ENCODE assay signal across 29 cellular contexts in genomic region chr4:5539584-5539983, GRCh38.
A peak's percentile ranks its signal among the peaks of the same experiment; 100 is the strongest.
DNase-seq lines count a peak whose midpoint lies in the region; ATAC-seq, FAIRE-seq and TF ChIP-seq lines count a peak whose summit lies in the region.
"Had no signal": no experiment of that assay in that cellular context is flagged by ENCODE, and none has a peak within 500 bp of the region (broad histone marks: within the 10 kb centered on the region; RNA-seq: fewer than 3 reads in every experiment).

No MANE protein-coding gene starts in this region.

- TF ChIP-seq EP300 in HepG2 (IDR thresholded peaks at IDR 0.05; ENCODE audit: low read depth in 2 of 2, low read length in 2 of 2) (peak in 1 of 2 experiments; percentile 51; a peak in 2 of 4 replicates), HepG2 (CRISPR knock-in tag; IDR thresholded peaks at IDR 0.05; ENCODE audit: borderline replicate concordance) (no peak)

- H3K27ac ChIP-seq in HepG2 (ENCODE audit: extremely low read length, insufficient read depth, low read length) (no peak overlapping the region), right lobe of liver (no peak overlapping the region)
- H3K27ac ChIP-seq: 22Rv1; A549; BLaER1; BLaER1 treated with 17β-estradiol and CSF1 and Interleukin-3, amounts not matched to agents 10 nM and 100 nM; C4-2B had no signal

- POLR2A ChIA-PET in HepG2 (lab: Yijun Ruan, JAX), result no interaction called here

- H3K36me3 ChIP-seq in HepG2 (replicated peaks in 1 of 2; ENCODE audit: control insufficient read depth in 1 of 2, insufficient read depth in 2 of 2, low read length in 2 of 2) (no peaks in the 10 kb centered on the region), right lobe of liver (no peaks in the 10 kb centered on the region)
- H3K36me3 ChIP-seq: BE2C had no signal

- TF ChIP-seq POLR2A in HepG2 (IDR thresholded peaks at IDR 0.05; ENCODE audit: insufficient read depth in 1 of 2, low read depth in 2 of 2, low read length in 2 of 2), result no peak
- TF ChIP-seq POLR2A in right lobe of liver (IDR thresholded peaks at IDR 0.05), result no peak

- H3K9me3 ChIP-seq in HepG2 (ENCODE audit: low read length), result no peaks in the 10 kb centered on the region
- H3K9me3 ChIP-seq in right lobe of liver, result no peaks in the 10 kb centered on the region
- H3K9me3 ChIP-seq: A549, BE2C, BLaER1, Caco-2 had no signal

- DNase-seq in HepG2 (ENCODE audit: low spot score) (peak; percentile 33), right lobe of liver (no peak)
- DNase-seq: 8988T; ACHN; AML-193; BE2C; C1 segment of cervical spinal cord; Caco-2; Calu3; CD4-positive, alpha-beta memory T cell; CD4-positive, alpha-beta T cell; CD4-positive, CD25-positive, alpha-beta regulatory T cell; CD8-positive, alpha-beta memory T cell; CD8-positive, alpha-beta T cell; COR-L47; DMS 273 treated with DMSO at 0.1 percent for 48 hours; DMS153; DMS53; DMS79; DMS79 treated with DMSO at 0.1 percent for 48 hours; DND-41; EL had no signal

- 0% methylated on average over 2 of the region's 2 CpGs for WGBS in HepG2 (ENCODE audit: low lambda C conversion rate)
- 53% methylated on average over 2 of the region's 2 CpGs for WGBS in right lobe of liver (ENCODE audit: insufficient coverage, low coverage, low lambda C conversion rate, missing lambda C conversion rate)

- FAIRE-seq in HepG2 (lab: Jason Lieb, UNC), result peak; percentile 55
- FAIRE-seq: A204.1, A549, D721Med had no signal

- intact Hi-C loops in HepG2 (cut with micrococcal nuclease; ENCODE audit: unreplicated experiment) (no loop called here), right lobe of liver (cut with DNase I) (no loop called here)

- ATAC-seq in HepG2 (no peak), right lobe of liver (no peak)
- ATAC-seq: A549; CD8-positive, alpha-beta T cell had no signal

- in situ Hi-C loops in HepG2 (cut with HindIII; ENCODE audit: extremely low pct_ligation_motif_present, low pct_unique_long_range_greater_than_20kb), result no loop called here

- no peak overlapping the region for H2AFZ ChIP-seq in HepG2 (ENCODE audit: low read length)

- no peak overlapping the region for H3K4me2 ChIP-seq in HepG2 (ENCODE audit: low read depth, low read length)
- H3K4me2 ChIP-seq: A549; BLaER1; BLaER1 treated with 17β-estradiol and CSF1 and Interleukin-3, amounts not matched to agents 10 nM and 100 nM had no signal

- H3K9ac ChIP-seq in HepG2 (ENCODE audit: insufficient read depth, low read depth, low read length), result no peak overlapping the region
- H3K9ac ChIP-seq: BLaER1; BLaER1 treated with 17β-estradiol and CSF1 and Interleukin-3, amounts not matched to agents 10 nM and 100 nM had no signal

- no peaks in the 10 kb centered on the region for H3K79me2 ChIP-seq in HepG2 (ENCODE audit: insufficient read depth, low read length)

- H3K4me1 ChIP-seq in HepG2 (ENCODE audit: insufficient read depth, low read length) (peaks cover 17% of the 10 kb centered on the region), right lobe of liver (no peaks in the 10 kb centered on the region)
- H3K4me1 ChIP-seq: A549; BE2C; BLaER1; BLaER1 treated with 17β-estradiol and CSF1 and Interleukin-3, amounts not matched to agents 10 nM and 100 nM; Caco-2 had no signal

- TF ChIP-seq CTCF in HepG2 (CRISPR knock-in tag; IDR thresholded peaks at IDR 0.05), result no peak
- TF ChIP-seq CTCF in right lobe of liver (IDR thresholded peaks at IDR 0.05), result no peak

- CTCF ChIA-PET in HepG2 (lab: Yijun Ruan, JAX; ENCODE audit: low intra/inter-chr PET ratio, low total read pairs), result no interaction called here

- H3K4me3 ChIP-seq in HepG2 (replicated peaks in 1 of 3; ENCODE audit: insufficient read depth in 1 of 3, low read depth in 2 of 3, low read length in 3 of 3) (no peak overlapping the region), right lobe of liver (no peak overlapping the region)
- H3K4me3 ChIP-seq: A549; BLaER1; BLaER1 treated with 17β-estradiol and CSF1 and Interleukin-3, amounts not matched to agents 10 nM and 100 nM had no signal

- H3K27me3 ChIP-seq in HepG2 (ENCODE audit: control insufficient read depth in 1 of 2, insufficient read depth in 2 of 2, low read length in 2 of 2) (peaks cover 1 to 3% of the 10 kb centered on the region in 2 experiments; a peak in 2 of 5 replicates), right lobe of liver (no peaks in the 10 kb centered on the region)
- H3K27me3 ChIP-seq: BLaER1; BLaER1 treated with 17β-estradiol and CSF1 and Interleukin-3, amounts not matched to agents 10 nM and 100 nM had no signal

- BruUV-seq in HepG2 (replicated peaks; lab: Mats Ljungman, UMichigan), result no TSS peak

- H4K20me1 ChIP-seq in HepG2 (ENCODE audit: insufficient read depth, low read length), result no peaks in the 10 kb centered on the region
- H4K20me1 ChIP-seq: BLaER1; BLaER1 treated with 17β-estradiol and CSF1 and Interleukin-3, amounts not matched to agents 10 nM and 100 nM had no signal

- TF ChIP-seq RAD21 in HepG2 (CRISPR knock-in tag; IDR thresholded peaks at IDR 0.05), result no peak

TF ChIP-seq in HepG2, 621 proteins besides CTCF, POLR2A, EP300 and RAD21 (continues in another document):
- TF ChIP-seq BCL6 (CRISPR knock-in tag; IDR thresholded peaks at IDR 0.05) (peak; percentile 43; the same call in 1 of the 2 replicates), CEBPB (IDR thresholded peaks at IDR 0.05; ENCODE audit: borderline replicate concordance, low read depth, low read length) (peak; percentile 51; the same call in 1 of the 2 replicates), ARID5B (CRISPR knock-in tag; IDR thresholded peaks at IDR 0.05) (peak; percentile 53), FOXP1 (IDR thresholded peaks at IDR 0.05) (no peak), FOXP1 (CRISPR knock-in tag; IDR thresholded peaks at IDR 0.05) (peak; percentile 54; the same call in 1 of the 2 replicates), SP5 (CRISPR knock-in tag; IDR thresholded peaks at IDR 0.05; ENCODE audit: borderline replicate concordance, low read depth) (no peak), FOXA1 (IDR thresholded peaks at IDR 0.05) (no peak), FOXA1 (CRISPR knock-in tag; IDR thresholded peaks at IDR 0.05) (0 out of 2 replicates have a peak, but pooled peaks have one; percentile 8), GATAD2A (CRISPR knock-in tag; IDR thresholded peaks at IDR 0.05) (peak; percentile 66), FOXA3 (CRISPR knock-in tag; IDR thresholded peaks at IDR 0.05) (0 out of 2 replicates have a peak, but pooled peaks have one; percentile 40), TCF7 (IDR thresholded peaks at IDR 0.05; ENCODE audit: low read depth) (peak; percentile 78)
